Comparison of ENCODE assay signal across 10 cellular contexts in the genomic region with DNA sequence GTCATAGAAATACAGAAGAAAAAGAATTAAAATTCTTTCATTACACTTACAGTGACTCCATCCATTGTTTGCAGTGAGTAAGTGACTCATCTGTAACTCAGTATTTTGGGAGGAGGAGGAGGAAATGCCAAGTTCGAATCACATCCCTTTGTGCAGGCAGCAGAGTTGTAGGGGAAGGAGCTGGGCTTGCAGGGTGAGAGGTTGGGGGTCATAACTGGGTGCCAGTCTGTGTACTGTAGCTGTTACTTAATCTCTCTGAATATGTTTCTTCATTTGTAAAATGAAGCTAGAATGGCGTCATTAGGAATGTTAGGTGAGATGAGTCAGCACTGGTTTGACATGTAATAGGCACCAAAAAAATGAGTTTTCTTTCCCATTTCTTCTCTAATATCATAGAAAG.
DNase-seq lines count a peak whose midpoint lies in the region; TF ChIP-seq lines count a peak whose summit lies in the region.
"Had no signal": no experiment of that assay in that cellular context is flagged by ENCODE, and none has a peak within 500 bp of the region (broad histone marks: within the 10 kb centered on the region; RNA-seq: fewer than 3 reads in every experiment).

No MANE protein-coding gene starts in this region.

- H3K27ac ChIP-seq in SK-N-SH (ENCODE audit: low read depth in 2 of 2, low read length in 1 of 2) (peak overlapping the region in 1 of 2 experiments; percentile 69; a peak in 2 of 4 replicates), hepatocyte (no peak overlapping the region), coronary artery (no peak overlapping the region)
- H3K27ac ChIP-seq: heart right ventricle, skin epidermis had no signal

- TF ChIP-seq EP300 in SK-N-SH (IDR thresholded peaks at IDR 0.05; ENCODE audit: borderline replicate concordance in 1 of 2, low read depth in 1 of 2, low read length in 1 of 2), result peak in 1 of 2 experiments; percentile 18; a peak in 1 of 4 replicates

- peak overlapping the region; percentile 11; the same call in 1 of the 2 replicates for H3K9ac ChIP-seq in SK-N-SH

- H3K4me1 ChIP-seq in SK-N-SH (ENCODE audit: control insufficient read depth in 1 of 2, insufficient read depth in 2 of 2, low read depth in 1 of 2, low read length in 1 of 2), result peaks cover 0 to 12% of the 10 kb centered on the region in 2 experiments; a peak in 1 of 4 replicates
- no peaks in the 10 kb centered on the region for H3K4me1 ChIP-seq in hepatocyte (ENCODE audit: insufficient read depth)

- CTCF ChIA-PET in SK-N-SH (lab: Yijun Ruan, JAX), result interaction anchor here (1.3 to 1.9 kb wide), 2 partner anchors 16 to 25 kb away, joined by 5 to 9 read pairs; no protein-coding TSS in a partner anchor

- POLR2A ChIA-PET in SK-N-SH (lab: Yijun Ruan, JAX), result no interaction called here

- H3K27me3 ChIP-seq in SK-N-SH (ENCODE audit: insufficient read depth), result no peaks in the 10 kb centered on the region
- peaks cover 12% of the 10 kb centered on the region for H3K27me3 ChIP-seq in hepatocyte

- H3K79me2 ChIP-seq in SK-N-SH (ENCODE audit: insufficient read depth) (no peaks in the 10 kb centered on the region), hepatocyte (no peaks in the 10 kb centered on the region)

- no peaks in the 10 kb centered on the region for H3K36me3 ChIP-seq in SK-N-SH (replicated peaks in 1 of 2; ENCODE audit: control insufficient read depth in 1 of 2, insufficient read depth in 2 of 2, low read length in 1 of 2)
- H3K36me3 ChIP-seq in hepatocyte (replicated peaks; ENCODE audit: insufficient read depth, low read depth), result no peaks in the 10 kb centered on the region
- H3K36me3 ChIP-seq: heart right ventricle had no signal

- peaks cover 20% of the 10 kb centered on the region for H3F3A ChIP-seq in SK-N-SH (replicated peaks; ENCODE audit: insufficient read depth)

- peak; percentile 17 for DNase-seq in HFF-Myc (ENCODE audit: extremely low read depth, low read depth)
- DNase-seq in SK-N-SH, result no peak
- peak; percentile 90 for DNase-seq in fibroblast of pulmonary artery (ENCODE audit: low read depth)
- DNase-seq in skeletal muscle cell (ENCODE audit: low read depth), result peak; percentile 77
- no peak for DNase-seq in hepatocyte (ENCODE audit: low spot score)
- DNase-seq in coronary artery (ENCODE audit: low spot score), result no peak
- DNase-seq in UCSD-AML1 (lab: John Stamatoyannopoulos, UW; ENCODE audit: unreplicated experiment), result no peak
- DNase-seq: heart right ventricle, NCI-H1930 had no signal

- peaks cover 2% of the 10 kb centered on the region; the same call in 1 of the 2 replicates for H3K9me3 ChIP-seq in SK-N-SH
- H3K9me3 ChIP-seq in hepatocyte (ENCODE audit: low read depth), result no peaks in the 10 kb centered on the region

- 3% methylated on average over 2 of the region's 2 CpGs for WGBS in SK-N-SH (ENCODE audit: low lambda C conversion rate)
- 78% methylated on average over 2 of the region's 2 CpGs for WGBS in hepatocyte (ENCODE audit: low lambda C conversion rate, missing lambda C conversion rate)

- TF ChIP-seq RAD21 in SK-N-SH (IDR thresholded peaks at IDR 0.05; ENCODE audit: low read length), result no peak

- H3K9me2 ChIP-seq in SK-N-SH, result no peaks in the 10 kb centered on the region
- H3K9me2 ChIP-seq in hepatocyte (replicated peaks; ENCODE audit: insufficient read depth), result no peaks in the 10 kb centered on the region

- H4K20me1 ChIP-seq in SK-N-SH (ENCODE audit: insufficient read depth) (no peaks in the 10 kb centered on the region), hepatocyte (ENCODE audit: insufficient read depth, poor library complexity, severe bottlenecking) (no peaks in the 10 kb centered on the region)

- H2AFZ ChIP-seq in SK-N-SH (ENCODE audit: low read depth), result no peak overlapping the region
- H2AFZ ChIP-seq in hepatocyte, result no peak overlapping the region

- TF ChIP-seq CTCF in HFF-Myc (IDR thresholded peaks at IDR 0.05; ENCODE audit: low read depth, low read length, missing control alignments), result no peak
- no peak for TF ChIP-seq CTCF in SK-N-SH (IDR thresholded peaks at IDR 0.05)
- no peak for TF ChIP-seq CTCF in fibroblast of pulmonary artery (IDR thresholded peaks at IDR 0.05; ENCODE audit: low read length, missing control alignments)
- TF ChIP-seq CTCF in hepatocyte (IDR thresholded peaks at IDR 0.05; ENCODE audit: poor library complexity), result no peak
- TF ChIP-seq CTCF in coronary artery (IDR thresholded peaks at IDR 0.05), result no peak

- H3K4me3 ChIP-seq in HFF-Myc (replicated peaks; ENCODE audit: low read depth, low read length), result no peak overlapping the region
- no peak overlapping the region; a peak in 1 of 4 replicates for H3K4me3 ChIP-seq in SK-N-SH (ENCODE audit: low read depth in 2 of 2, low read length in 1 of 2)
- no peak overlapping the region for H3K4me3 ChIP-seq in fibroblast of pulmonary artery (replicated peaks; ENCODE audit: low read depth, low read length)
- no peak overlapping the region for H3K4me3 ChIP-seq in skeletal muscle cell (ENCODE audit: low read depth, low read length)
- no peak overlapping the region for H3K4me3 ChIP-seq in hepatocyte
- no peak overlapping the region for H3K4me3 ChIP-seq in coronary artery
- H3K4me3 ChIP-seq: heart right ventricle, skin epidermis had no signal

- H3K4me2 ChIP-seq in SK-N-SH (peak overlapping the region; percentile 67), hepatocyte (no peak overlapping the region)

TF ChIP-seq in SK-N-SH, 30 proteins besides CTCF, POLR2A, EP300 and RAD21:
- TF ChIP-seq FOSL2 (IDR thresholded peaks at IDR 0.05; ENCODE audit: borderline replicate concordance, low read depth) (peak; percentile 81), FOXJ3 (CRISPR knock-in tag; IDR thresholded peaks at IDR 0.05) (no peak), GABPA (IDR thresholded peaks at IDR 0.05; ENCODE audit: low read depth) (no peak), GATA2 (CRISPR knock-in tag; IDR thresholded peaks at IDR 0.05) (no peak), RXRA (IDR thresholded peaks at IDR 0.05; ENCODE audit: borderline replicate concordance, low read depth) (0 out of 2 replicates have a peak, but pooled peaks have one; percentile 25), FOXM1 (IDR thresholded peaks at IDR 0.05; ENCODE audit: low read depth) (no peak), JUND (IDR thresholded peaks at IDR 0.05) (peak; percentile 50), SIN3A (IDR thresholded peaks at IDR 0.05; ENCODE audit: borderline replicate concordance, low read depth, low read length) (no peak), TCF12 (IDR thresholded peaks at IDR 0.05) (no peak; the same call in 1 of the 2 replicates), NRF1 (IDR thresholded peaks at IDR 0.05; ENCODE audit: low read depth, low read length) (no peak)
- TF ChIP-seq, protein P1, sequence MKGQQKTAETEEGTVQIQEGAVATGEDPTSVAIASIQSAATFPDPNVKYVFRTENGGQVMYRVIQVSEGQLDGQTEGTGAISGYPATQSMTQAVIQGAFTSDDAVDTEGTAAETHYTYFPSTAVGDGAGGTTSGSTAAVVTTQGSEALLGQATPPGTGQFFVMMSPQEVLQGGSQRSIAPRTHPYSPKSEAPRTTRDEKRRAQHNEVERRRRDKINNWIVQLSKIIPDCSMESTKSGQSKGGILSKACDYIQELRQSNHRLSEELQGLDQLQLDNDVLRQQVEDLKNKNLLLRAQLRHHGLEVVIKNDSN (IDR thresholded peaks at IDR 0.05; ENCODE audit: borderline replicate concordance, low read depth), result no peak
- TF ChIP-seq, protein P2, sequence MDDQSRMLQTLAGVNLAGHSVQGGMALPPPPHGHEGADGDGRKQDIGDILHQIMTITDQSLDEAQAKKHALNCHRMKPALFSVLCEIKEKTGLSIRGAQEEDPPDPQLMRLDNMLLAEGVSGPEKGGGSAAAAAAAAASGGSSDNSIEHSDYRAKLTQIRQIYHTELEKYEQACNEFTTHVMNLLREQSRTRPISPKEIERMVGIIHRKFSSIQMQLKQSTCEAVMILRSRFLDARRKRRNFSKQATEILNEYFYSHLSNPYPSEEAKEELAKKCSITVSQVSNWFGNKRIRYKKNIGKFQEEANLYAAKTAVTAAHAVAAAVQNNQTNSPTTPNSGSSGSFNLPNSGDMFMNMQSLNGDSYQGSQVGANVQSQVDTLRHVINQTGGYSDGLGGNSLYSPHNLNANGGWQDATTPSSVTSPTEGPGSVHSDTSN (IDR thresholded peaks at IDR 0.05), result peak; percentile 31; the same call in 1 of the 2 replicates

Comparison
In these comparisons a context has a peak if more than half of its experiments do, and no peak if none do; other contexts are left out.
1. DNase-seq: peak in HFF-Myc (single experiment), fibroblast of pulmonary artery (single experiment) and skeletal muscle cell (single experiment); none in SK-N-SH (single experiment), hepatocyte (single experiment), coronary artery (single experiment) and UCSD-AML1 (single experiment).